ENCODE assay signal across 21 cellular contexts in genomic region chr10:76540786-76541185, GRCh38.
A peak's percentile ranks its signal among the peaks of the same experiment; 100 is the strongest.
DNase-seq lines count a peak whose midpoint lies in the region; ATAC-seq, FAIRE-seq and TF ChIP-seq lines count a peak whose summit lies in the region.
"Had no signal": no experiment of that assay in that cellular context is flagged by ENCODE, and none has a peak within 500 bp of the region (broad histone marks: within the 10 kb centered on the region; RNA-seq: fewer than 3 reads in every experiment).

No MANE protein-coding gene starts in this region.

- no peak for TF ChIP-seq POLR2A in breast epithelium (IDR thresholded peaks at IDR 0.05)

- H3K4me3 ChIP-seq in breast epithelium (no peak overlapping the region), bronchial epithelial cell (ENCODE audit: low read depth, low read length) (no peak overlapping the region), fibroblast of mammary gland (ENCODE audit: control insufficient read depth, low read depth, low read length) (no peak overlapping the region), thoracic aorta (no peak overlapping the region), BE2C (ENCODE audit: low read depth, low read length) (no peak overlapping the region)
- H3K4me3 ChIP-seq: A549, BLaER1, GM23338 had no signal

- TF ChIP-seq CTCF in MCF 10A (IDR thresholded peaks at IDR 0.05; ENCODE audit: unreplicated experiment) (no peak), breast epithelium (IDR thresholded peaks at IDR 0.05) (no peak), bronchial epithelial cell (IDR thresholded peaks at IDR 0.05; ENCODE audit: insufficient read depth, low read length, severe bottlenecking) (no peak), fibroblast of mammary gland (conservative IDR thresholded peaks at IDR 0.05; ENCODE audit: control insufficient read depth, insufficient read depth, low read depth, low read length) (no peak), thoracic aorta (IDR thresholded peaks at IDR 0.05) (no peak), BE2C (IDR thresholded peaks at IDR 0.05; ENCODE audit: low read depth, low read length) (no peak), CD14-positive monocyte (IDR thresholded peaks at IDR 0.05) (no peak)

- intact Hi-C loops in MCF 10A (cut with micrococcal nuclease) (no loop called here), breast epithelium (cut with DNase I; ENCODE audit: low total_unique reads) (no loop called here), CD14-positive monocyte (cut with micrococcal nuclease) (no loop called here)

- H3K27me3 ChIP-seq in breast epithelium (no peaks in the 10 kb centered on the region), bronchial epithelial cell (ENCODE audit: control insufficient read depth, insufficient read depth, low read length) (no peaks in the 10 kb centered on the region), thoracic aorta (replicated peaks; ENCODE audit: insufficient read depth) (no peaks in the 10 kb centered on the region), BE2C (no peaks in the 10 kb centered on the region)
- H3K27me3 ChIP-seq: BLaER1 had no signal

- H3K27ac ChIP-seq in breast epithelium (no peak overlapping the region), thoracic aorta (no peak overlapping the region)
- H3K27ac ChIP-seq: 22Rv1, A549, BLaER1 had no signal

- H3K36me3 Mint-ChIP-seq in MCF 10A (ENCODE audit: insufficient read depth, unreplicated experiment) (no peaks in the 10 kb centered on the region), CD14-positive monocyte (peaks cover 0 to 3% of the 10 kb centered on the region in 2 donors)
- H3K36me3 Mint-ChIP-seq: CD8-positive, alpha-beta T cell; IgD-negative memory B cell had no signal

- no peaks in the 10 kb centered on the region for H3K4me1 Mint-ChIP-seq in MCF 10A (ENCODE audit: insufficient read depth, unreplicated experiment)
- H3K4me1 Mint-ChIP-seq in CD14-positive monocyte, result no peaks in the 10 kb centered on the region
- H3K4me1 Mint-ChIP-seq: IgD-negative memory B cell had no signal

- H3K27ac Mint-ChIP-seq in MCF 10A (ENCODE audit: low read depth, unreplicated experiment), result no peak overlapping the region
- H3K27ac Mint-ChIP-seq in CD14-positive monocyte, result no peak overlapping the region
- H3K27ac Mint-ChIP-seq: CD8-positive, alpha-beta T cell; GM23338; IgD-negative memory B cell had no signal

- no TSS peak for BruUV-seq in MCF 10A (replicated peaks; lab: Mats Ljungman, UMichigan)

- no peaks in the 10 kb centered on the region for H3K9me3 Mint-ChIP-seq in MCF 10A (ENCODE audit: unreplicated experiment)
- H3K9me3 Mint-ChIP-seq in CD14-positive monocyte, result peaks cover 0 to 2% (median 0%) of the 10 kb centered on the region in 7 donors
- H3K9me3 Mint-ChIP-seq: CD8-positive, alpha-beta T cell; GM23338 had no signal

- H3K27me3 Mint-ChIP-seq in MCF 10A (ENCODE audit: insufficient read depth, unreplicated experiment), result no peaks in the 10 kb centered on the region
- no peaks in the 10 kb centered on the region for H3K27me3 Mint-ChIP-seq in CD14-positive monocyte (ENCODE audit: low read depth in 3 of 3)
- H3K27me3 Mint-ChIP-seq: IgD-negative memory B cell had no signal

- H3K36me3 ChIP-seq in breast epithelium (no peaks in the 10 kb centered on the region), bronchial epithelial cell (ENCODE audit: control insufficient read depth, insufficient read depth, low read length) (no peaks in the 10 kb centered on the region), thoracic aorta (no peaks in the 10 kb centered on the region), BE2C (no peaks in the 10 kb centered on the region)
- H3K36me3 ChIP-seq: BLaER1 had no signal

- DNase-seq in MCF 10A (ENCODE audit: unreplicated experiment) (peak; percentile 20), breast epithelium (ENCODE audit: low spot score in 2 of 2) (no peak), bronchial epithelial cell (ENCODE audit: low read depth) (peak; percentile 56), fibroblast of mammary gland (ENCODE audit: low read depth) (peak; percentile 8), thoracic aorta (ENCODE audit: low spot score) (no peak), BE2C (no peak), CD14-positive monocyte (ENCODE audit: low spot score) (no peak)
- DNase-seq: AML-193; Calu3; CD8-positive, alpha-beta T cell; HCEC 1CT had no signal

- H3K9me3 ChIP-seq in breast epithelium, result no peaks in the 10 kb centered on the region
- no peaks in the 10 kb centered on the region for H3K9me3 ChIP-seq in thoracic aorta
- H3K9me3 ChIP-seq in BE2C, result no peaks in the 10 kb centered on the region
- H3K9me3 ChIP-seq: A549, BLaER1 had no signal

- POLR2A ChIA-PET in MCF 10A (lab: Yijun Ruan, JAX), result no interaction called here

- H3K4me3 Mint-ChIP-seq in MCF 10A (ENCODE audit: unreplicated experiment) (no peak overlapping the region), CD14-positive monocyte (no peak overlapping the region)
- H3K4me3 Mint-ChIP-seq: CD8-positive, alpha-beta T cell; GM23338; IgD-negative memory B cell had no signal

- FAIRE-seq in bronchial epithelial cell (lab: Jason Lieb, UNC), result no peak
- FAIRE-seq: A549, G401.6, GM12891, H54, HTR-8/SVneo had no signal

- ATAC-seq in thoracic aorta (ENCODE audit: insufficient number of reproducible peaks, low FRiP score, low read depth), result peak; percentile 43
- ATAC-seq in GM18907 (IDR thresholded peaks at IDR 0.05; ENCODE audit: unreplicated experiment), result no peak
- ATAC-seq: A549; CD8-positive, alpha-beta T cell; GM23338 had no signal

- CTCF ChIA-PET in MCF 10A (lab: Yijun Ruan, JAX), result no interaction called here

- H3K4me1 ChIP-seq in breast epithelium, result no peaks in the 10 kb centered on the region
- H3K4me1 ChIP-seq in thoracic aorta (ENCODE audit: control insufficient read depth in 1 of 2, low read depth in 2 of 2), result peaks cover 0 to 16% of the 10 kb centered on the region in 2 donors
- H3K4me1 ChIP-seq in BE2C, result no peaks in the 10 kb centered on the region
- H3K4me1 ChIP-seq: A549, BLaER1 had no signal

Comparison
In these comparisons a context has a peak if more than half of its experiments do, and no peak if none do; other contexts are left out.
1. DNase-seq: peak in MCF 10A (single experiment), bronchial epithelial cell (single experiment) and fibroblast of mammary gland (single experiment); none in breast epithelium (0 of 2), thoracic aorta (single experiment), BE2C (single experiment) and CD14-positive monocyte (single experiment).